In genomic region chr22:26438006-26438405, GRCh38 we compare ENCODE assay signal across 1 cellular context.
TF ChIP-seq lines count a peak whose summit lies in the region.

No MANE protein-coding gene starts in this region.

TF ChIP-seq in SK-N-SH, 30 proteins besides CTCF, POLR2A, EP300 and RAD21:
- TF ChIP-seq RCOR1 (IDR thresholded peaks at IDR 0.05; ENCODE audit: low read length) (no peak), REST (IDR thresholded peaks at IDR 0.05; ENCODE audit: low read depth, low read length) (no peak), CHD2 (IDR thresholded peaks at IDR 0.05; ENCODE audit: low read length, partially characterized antibody) (no peak), YY1 (IDR thresholded peaks at IDR 0.05; ENCODE audit: low read depth) (no peak), JUND (IDR thresholded peaks at IDR 0.05) (no peak), MEF2A (IDR thresholded peaks at IDR 0.05; ENCODE audit: borderline replicate concordance, low read depth) (no peak), ELF1 (IDR thresholded peaks at IDR 0.05) (no peak), SIN3A (IDR thresholded peaks at IDR 0.05; ENCODE audit: borderline replicate concordance, low read depth, low read length) (no peak), FOSL2 (IDR thresholded peaks at IDR 0.05; ENCODE audit: borderline replicate concordance, low read depth) (no peak), POLR2AphosphoS5 (IDR thresholded peaks at IDR 0.05; ENCODE audit: low read depth, low read length) (no peak), MXI1 (IDR thresholded peaks at IDR 0.05; ENCODE audit: low read depth, low read length) (no peak)
